ENCODE assay signal across 21 cellular contexts in the genomic region with DNA sequence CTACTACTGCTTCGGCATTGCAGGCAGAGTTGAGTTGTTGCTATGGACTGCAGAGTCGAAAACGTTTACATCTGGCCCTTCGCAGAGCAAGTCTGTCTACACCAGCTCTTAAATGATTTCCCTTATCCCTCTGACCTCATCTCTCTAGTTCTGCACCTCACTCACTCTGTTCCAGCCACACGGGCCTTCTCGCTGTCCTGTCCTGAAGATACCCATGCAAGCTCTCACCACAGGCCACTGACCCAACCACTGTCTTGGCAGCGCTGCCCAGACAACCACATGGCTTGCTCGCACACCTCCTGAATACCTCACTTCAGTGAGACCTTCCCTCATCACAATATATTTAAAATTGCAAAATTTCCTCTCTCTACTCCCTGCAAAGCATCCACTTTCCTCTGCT. TPM values are rescaled to one million over a fixed set of nuclear protein-coding genes. Genes with fewer than 3 reads are reported as not detected.
DNase-seq lines count a peak whose midpoint lies in the region; ATAC-seq, FAIRE-seq and TF ChIP-seq lines count a peak whose summit lies in the region.
"Had no signal": no experiment of that assay in that cellular context is flagged by ENCODE, and none has a peak within 500 bp of the region (broad histone marks: within the 10 kb centered on the region; RNA-seq: fewer than 3 reads in every experiment).

No MANE protein-coding gene starts in this region.

- peaks cover 11% of the 10 kb centered on the region for H3K36me3 Mint-ChIP-seq in effector memory CD8-positive, alpha-beta T cell (ENCODE audit: insufficient read depth)
- H3K36me3 Mint-ChIP-seq in natural killer cell treated with Interleukin-12 subunit alpha and Interleukin-12 subunit beta and Interleukin-15 and Interleukin-18, amount 100 ng/mL, for 72 hours: no peaks in the 10 kb centered on the region
- peaks cover 14% of the 10 kb centered on the region for H3K36me3 Mint-ChIP-seq in endodermal cell (ENCODE audit: low read depth)
- peaks cover 14% of the 10 kb centered on the region for H3K36me3 Mint-ChIP-seq in activated T-helper 1 cell treated with anti-CD3 and anti-CD28 coated beads, Interleukin-12 subunit alpha, Interleukin-12 subunit beta, Interleukin-2, Interleukin-4 antibody, amounts not matched to agents 30 ng/mL and 10 ng/mL and 1 ng/mL, durations not matched to agents 14 hours and 24 hours and 36 hours (ENCODE audit: low read depth)
- H3K36me3 Mint-ChIP-seq: activated naive CD4-positive, alpha-beta T cell treated with anti-CD3 and anti-CD28 coated beads, Interleukin-2, amount 50 U/mL, for 72 hours had no signal

- H3K27me3 ChIP-seq in endodermal cell (ENCODE audit: control insufficient read depth, insufficient read depth, low read length, poor library complexity, severe bottlenecking): no peaks in the 10 kb centered on the region

- H3K36me3 ChIP-seq in HEK293 (ENCODE audit: control insufficient read depth in 2 of 2, insufficient read depth in 1 of 2, low read length in 2 of 2): no peaks in the 10 kb centered on the region; a peak in 1 of 3 replicates
- H3K36me3 ChIP-seq in endodermal cell (ENCODE audit: control insufficient read depth, insufficient read depth, low read length): no peaks in the 10 kb centered on the region

- no peaks in the 10 kb centered on the region for H3K9me3 Mint-ChIP-seq in effector memory CD8-positive, alpha-beta T cell
- no peaks in the 10 kb centered on the region for H3K9me3 Mint-ChIP-seq in natural killer cell treated with Interleukin-12 subunit alpha and Interleukin-12 subunit beta and Interleukin-15 and Interleukin-18, amount 100 ng/mL, for 72 hours
- no peaks in the 10 kb centered on the region for H3K9me3 Mint-ChIP-seq in endodermal cell
- no peaks in the 10 kb centered on the region for H3K9me3 Mint-ChIP-seq in activated T-helper 1 cell treated with anti-CD3 and anti-CD28 coated beads, Interleukin-12 subunit alpha, Interleukin-12 subunit beta, Interleukin-2, Interleukin-4 antibody, amounts not matched to agents 30 ng/mL and 10 ng/mL and 1 ng/mL, durations not matched to agents 14 hours and 24 hours and 36 hours
- H3K9me3 Mint-ChIP-seq: activated naive CD4-positive, alpha-beta T cell treated with anti-CD3 and anti-CD28 coated beads, Interleukin-2, amount 50 U/mL, for 72 hours; CD4-positive, alpha-beta memory T cell; naive thymus-derived CD4-positive, alpha-beta T cell; T-helper 1 cell treated with Interleukin-12 subunit alpha and Interleukin-12 subunit beta and Interleukin-4 antibody, amounts not matched to agents 30 μg/mL and 1 μg/mL, for 36 hours had no signal

- H3K4me2 ChIP-seq in A549: peak overlapping the region; percentile 97

- H3K4me3 Mint-ChIP-seq in effector memory CD8-positive, alpha-beta T cell: peak overlapping the region; percentile 34 to 51
- peak overlapping the region; percentile 76 for H3K4me3 Mint-ChIP-seq in natural killer cell treated with Interleukin-12 subunit alpha and Interleukin-12 subunit beta and Interleukin-15 and Interleukin-18, amount 100 ng/mL, for 72 hours
- H3K4me3 Mint-ChIP-seq in endodermal cell: no peak overlapping the region
- H3K4me3 Mint-ChIP-seq in activated T-helper 1 cell treated with anti-CD3 and anti-CD28 coated beads, Interleukin-12 subunit alpha, Interleukin-12 subunit beta, Interleukin-2, Interleukin-4 antibody, amounts not matched to agents 30 ng/mL and 10 ng/mL and 1 ng/mL, durations not matched to agents 14 hours and 24 hours and 36 hours: no peak overlapping the region
- H3K4me3 Mint-ChIP-seq: naive thymus-derived CD4-positive, alpha-beta T cell; T-helper 1 cell treated with Interleukin-12 subunit alpha and Interleukin-12 subunit beta and Interleukin-4 antibody, amounts not matched to agents 30 μg/mL and 1 μg/mL, for 36 hours had no signal

- H3K9ac ChIP-seq in endodermal cell (ENCODE audit: extremely low read depth, low read length, poor library complexity, severe bottlenecking): no peak overlapping the region

- H3K27me3 Mint-ChIP-seq in effector memory CD8-positive, alpha-beta T cell: no peaks in the 10 kb centered on the region
- H3K27me3 Mint-ChIP-seq in natural killer cell treated with Interleukin-12 subunit alpha and Interleukin-12 subunit beta and Interleukin-15 and Interleukin-18, amount 100 ng/mL, for 72 hours: no peaks in the 10 kb centered on the region
- H3K27me3 Mint-ChIP-seq in endodermal cell (ENCODE audit: insufficient read depth): no peaks in the 10 kb centered on the region
- no peaks in the 10 kb centered on the region for H3K27me3 Mint-ChIP-seq in activated T-helper 1 cell treated with anti-CD3 and anti-CD28 coated beads, Interleukin-12 subunit alpha, Interleukin-12 subunit beta, Interleukin-2, Interleukin-4 antibody, amounts not matched to agents 30 ng/mL and 10 ng/mL and 1 ng/mL, durations not matched to agents 14 hours and 24 hours and 36 hours (ENCODE audit: insufficient read depth)
- H3K27me3 Mint-ChIP-seq: CD4-positive, alpha-beta memory T cell; naive thymus-derived CD4-positive, alpha-beta T cell had no signal

- H3K27ac Mint-ChIP-seq in effector memory CD8-positive, alpha-beta T cell: peak overlapping the region; percentile 80 to 91
- H3K27ac Mint-ChIP-seq in natural killer cell treated with Interleukin-12 subunit alpha and Interleukin-12 subunit beta and Interleukin-15 and Interleukin-18, amount 100 ng/mL, for 72 hours: peak overlapping the region; percentile 95 to 97
- no peak overlapping the region for H3K27ac Mint-ChIP-seq in endodermal cell
- no peak overlapping the region for H3K27ac Mint-ChIP-seq in activated T-helper 1 cell treated with anti-CD3 and anti-CD28 coated beads, Interleukin-12 subunit alpha, Interleukin-12 subunit beta, Interleukin-2, Interleukin-4 antibody, amounts not matched to agents 30 ng/mL and 10 ng/mL and 1 ng/mL, durations not matched to agents 14 hours and 24 hours and 36 hours
- H3K27ac Mint-ChIP-seq: activated naive CD4-positive, alpha-beta T cell treated with anti-CD3 and anti-CD28 coated beads, Interleukin-2, amount 50 U/mL, for 72 hours; naive thymus-derived CD4-positive, alpha-beta T cell; T-helper 1 cell treated with Interleukin-12 subunit alpha and Interleukin-12 subunit beta and Interleukin-4 antibody, amounts not matched to agents 30 μg/mL and 1 μg/mL, for 36 hours had no signal

- H3K4me3 ChIP-seq in A549 (no peak overlapping the region), HEK293 (ENCODE audit: low read depth, low read length) (no peak overlapping the region), endodermal cell (ENCODE audit: low read length) (no peak overlapping the region)
- H3K4me3 ChIP-seq: skin epidermis had no signal

- no peak for TF ChIP-seq EP300 in A549 (IDR thresholded peaks at IDR 0.05)

- intact Hi-C loops in activated T-helper 1 cell treated with anti-CD3 and anti-CD28 coated beads, Interleukin-12 subunit alpha, Interleukin-12 subunit beta, Interleukin-2, Interleukin-4 antibody, amounts not matched to agents 30 ng/mL and 10 ng/mL and 1 ng/mL, durations not matched to agents 14 hours and 24 hours and 36 hours (cut with micrococcal nuclease): no loop called here

- H3K4me1 Mint-ChIP-seq in effector memory CD8-positive, alpha-beta T cell (ENCODE audit: low read depth in 2 of 2): peaks cover 59 to 77% of the 10 kb centered on the region in 2 donors
- H3K4me1 Mint-ChIP-seq in natural killer cell treated with Interleukin-12 subunit alpha and Interleukin-12 subunit beta and Interleukin-15 and Interleukin-18, amount 100 ng/mL, for 72 hours (ENCODE audit: low read depth in 2 of 2): peaks cover 68 to 82% of the 10 kb centered on the region in 2 donors
- H3K4me1 Mint-ChIP-seq in endodermal cell: peaks cover 60% of the 10 kb centered on the region
- H3K4me1 Mint-ChIP-seq in activated T-helper 1 cell treated with anti-CD3 and anti-CD28 coated beads, Interleukin-12 subunit alpha, Interleukin-12 subunit beta, Interleukin-2, Interleukin-4 antibody, amounts not matched to agents 30 ng/mL and 10 ng/mL and 1 ng/mL, durations not matched to agents 14 hours and 24 hours and 36 hours (ENCODE audit: low read depth): peaks cover 69% of the 10 kb centered on the region

- CTCF ChIA-PET in A549 (lab: Yijun Ruan, JAX): interaction anchor here (1.4 kb wide), 1 partner anchor 10 kb away, joined by 4 read pairs; no protein-coding TSS in a partner anchor
- CTCF ChIA-PET in HEK293 (lab: Yijun Ruan, JAX): no interaction called here

- H3K9me3 ChIP-seq in A549: no peaks in the 10 kb centered on the region
- H3K9me3 ChIP-seq in HEK293 (ENCODE audit: control insufficient read depth, insufficient read depth, low read depth, low read length): no peaks in the 10 kb centered on the region
- H3K9me3 ChIP-seq in endodermal cell (ENCODE audit: control insufficient read depth, low read length): no peaks in the 10 kb centered on the region

- TF ChIP-seq CTCF in A549 (IDR thresholded peaks at IDR 0.05) (no peak), HEK293 (tag by site-specific recombination; IDR thresholded peaks at IDR 0.05) (no peak), endodermal cell (conservative IDR thresholded peaks at IDR 0.05) (no peak)

- 82% methylated on average over 8 of the region's 8 CpGs for WGBS in A549 (ENCODE audit: missing lambda C conversion rate)
- 89 to 96% methylated on average over 6 to 8 of the region's 8 CpGs for WGBS in endodermal cell (ENCODE audit: insufficient coverage in 1 of 2, insufficient read length in 1 of 2), 2 experiments

- H3K4me1 ChIP-seq in A549: peaks cover 100% of the 10 kb centered on the region
- peaks cover 8% of the 10 kb centered on the region for H3K4me1 ChIP-seq in HEK293 (ENCODE audit: control insufficient read depth, insufficient read depth, low read length)
- peaks cover 37% of the 10 kb centered on the region for H3K4me1 ChIP-seq in endodermal cell (ENCODE audit: control insufficient read depth, insufficient read depth, low read length)

- no peak for TF ChIP-seq RAD21 in A549 (conservative IDR thresholded peaks at IDR 0.05 in 1 of 2, IDR thresholded peaks at IDR 0.05 in 1 of 2)

- FAIRE-seq in A549 (lab: Jason Lieb, UNC): no peak
- FAIRE-seq: endometrium, GM12892 had no signal

- DNase-seq in A549 (ENCODE audit: low read depth in 1 of 2, low spot score in 1 of 2) (no peak), germinal center (ENCODE audit: low spot score) (no peak), endodermal cell (no peak)
- no peak for DNase-seq in effector memory CD8-positive, alpha-beta T cell
- no peak for DNase-seq in natural killer cell treated with Interleukin-12 subunit alpha and Interleukin-12 subunit beta and Interleukin-15 and Interleukin-18, amount 100 ng/mL, for 72 hours (ENCODE audit: low spot score)
- no peak for DNase-seq in activated T-helper 1 cell treated with anti-CD3 and anti-CD28 coated beads, Interleukin-12 subunit alpha, Interleukin-12 subunit beta, Interleukin-2, Interleukin-4 antibody, amounts not matched to agents 30 ng/mL and 10 ng/mL and 1 ng/mL, durations not matched to agents 14 hours and 24 hours and 36 hours (ENCODE audit: low spot score)
- DNase-seq: activated T-cell treated with anti-CD3 and anti-CD28 coated beads, Interleukin-2, amount 50 U/mL, for 48 hours; CD4-positive, alpha-beta memory T cell; Kasumi-1; naive thymus-derived CD4-positive, alpha-beta T cell; NCI-H1417; NCI-H526; SHP77 treated with DMSO at 0.1 percent for 48 hours; stimulated activated CD4-positive, alpha-beta T cell treated with anti-CD3 and anti-CD28 coated beads, Interleukin-4, amount 100 ng/mL, for 1 hour had no signal

- ATAC-seq in A549 (no peak; a peak in 1 of 6 replicates), GM21528 (IDR thresholded peaks at IDR 0.05; ENCODE audit: low FRiP score, unreplicated experiment) (no peak)
- ATAC-seq in effector memory CD8-positive, alpha-beta T cell (replicated peaks): no peak
- ATAC-seq in natural killer cell treated with Interleukin-12 subunit alpha and Interleukin-12 subunit beta and Interleukin-15 and Interleukin-18, amount 100 ng/mL, for 72 hours: peak; percentile 48 to 56
- ATAC-seq: activated naive CD4-positive, alpha-beta T cell treated with anti-CD3 and anti-CD28 coated beads, Interleukin-2, amount 50 U/mL, for 72 hours; naive thymus-derived CD4-positive, alpha-beta T cell had no signal

- TF ChIP-seq POLR2A in A549 (IDR thresholded peaks at IDR 0.05; ENCODE audit: low read length): no peak

- POLR2A ChIA-PET in A549 (lab: Yijun Ruan, JAX) (no interaction called here), HEK293 (lab: Yijun Ruan, JAX) (no interaction called here)

- H3K27ac ChIP-seq in A549 (peak overlapping the region; percentile 81 to 97), HEK293 (ENCODE audit: extremely low read depth, low read depth, low read length) (no peak overlapping the region), endodermal cell (ENCODE audit: low read depth, low read length) (no peak overlapping the region)

RNA-seq across cellular contexts. Expression of a gene that starts 31.4 kb away (rescaled TPM):
- polyA plus RNA-seq in A549 (2011; rRNA removed) (82.8 and 88.7 TPM in 2 replicates), A549 (2017; fragmentation: RNase III; extraction: RNeasy Plus Mini Kit Qiagen cat#74134 plus additional on column Dnase treatment) (68.1 to 84.0 TPM (median 81.5 TPM) in 3 replicates)
- polyA plus RNA-seq in A549 (2012; cell fraction: cytosol; rRNA removed): 39.0 and 48.5 TPM in 2 replicates
- 23.2 and 34.8 TPM in 2 replicates for polyA plus RNA-seq in A549 (2012; cell fraction: nucleus; rRNA removed)
- polyA minus RNA-seq in A549 (2011; rRNA and poly(A)+ RNA removed): 66.0 and 68.4 TPM in 2 replicates
- 10 to 100 TPM; 62.1 to 74.9 TPM for total RNA-seq in natural killer cell treated with Interleukin-12 subunit alpha and Interleukin-12 subunit beta and Interleukin-15 and Interleukin-18, amount 100 ng/mL, for 72 hours
- 10 to 100 TPM; 57.0 to 58.8 TPM for total RNA-seq in endodermal cell
- 41.0 TPM for polyA plus RNA-seq in endodermal cell (2013, experiment 1 of 2)
- 35.9 TPM for polyA plus RNA-seq in endodermal cell (2013, experiment 2 of 2)
- total RNA-seq in activated T-helper 1 cell treated with anti-CD3 and anti-CD28 coated beads, Interleukin-12 subunit alpha, Interleukin-12 subunit beta, Interleukin-2, Interleukin-4 antibody, amounts not matched to agents 30 ng/mL and 10 ng/mL and 1 ng/mL, durations not matched to agents 14 hours and 24 hours and 36 hours: 38.9 and 39.3 TPM in 2 replicates

Comparison
In these comparisons a context has a peak if more than half of its experiments do, and no peak if none do; other contexts are left out.
1. ATAC-seq: peak in natural killer cell treated with Interleukin-12 subunit alpha and Interleukin-12 subunit beta and Interleukin-15 and Interleukin-18, amount 100 ng/mL, for 72 hours (2 of 2); none in A549 (0 of 2), effector memory CD8-positive, alpha-beta T cell (single experiment) and GM21528 (single experiment).
2. H3K27ac ChIP-seq: peak in A549 (2 of 2); none in HEK293 (single experiment) and endodermal cell (single experiment).
3. H3K27ac Mint-ChIP-seq: peak in effector memory CD8-positive, alpha-beta T cell (2 of 2) and natural killer cell treated with Interleukin-12 subunit alpha and Interleukin-12 subunit beta and Interleukin-15 and Interleukin-18, amount 100 ng/mL, for 72 hours (2 of 2); none in endodermal cell (single experiment) and activated T-helper 1 cell treated with anti-CD3 and anti-CD28 coated beads, Interleukin-12 subunit alpha, Interleukin-12 subunit beta, Interleukin-2, Interleukin-4 antibody, amounts not matched to agents 30 ng/mL and 10 ng/mL and 1 ng/mL, durations not matched to agents 14 hours and 24 hours and 36 hours (single experiment).
4. H3K4me3 Mint-ChIP-seq: peak in effector memory CD8-positive, alpha-beta T cell (2 of 2) and natural killer cell treated with Interleukin-12 subunit alpha and Interleukin-12 subunit beta and Interleukin-15 and Interleukin-18, amount 100 ng/mL, for 72 hours (single experiment); none in endodermal cell (single experiment) and activated T-helper 1 cell treated with anti-CD3 and anti-CD28 coated beads, Interleukin-12 subunit alpha, Interleukin-12 subunit beta, Interleukin-2, Interleukin-4 antibody, amounts not matched to agents 30 ng/mL and 10 ng/mL and 1 ng/mL, durations not matched to agents 14 hours and 24 hours and 36 hours (single experiment).